In the genomic region with DNA sequence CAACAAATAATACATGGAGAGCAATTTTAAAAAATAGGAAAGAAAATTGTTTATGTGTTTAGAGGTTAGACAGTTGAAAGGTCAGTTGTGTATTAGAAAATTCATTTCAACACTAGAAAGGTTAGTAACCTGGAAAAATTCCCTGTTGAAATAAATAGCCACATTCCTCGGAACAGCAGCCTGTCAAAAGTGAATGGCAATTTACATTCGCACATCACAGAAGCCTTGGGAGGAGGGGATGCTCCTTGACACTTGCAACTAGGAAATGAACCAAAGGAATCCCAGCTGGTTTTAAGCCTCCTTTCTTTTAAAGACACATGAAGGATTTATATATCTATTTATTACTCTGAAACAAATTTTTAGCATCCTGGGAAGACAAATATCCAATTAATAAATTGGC, we compare ENCODE assay signal across 18 cellular contexts.
A peak's percentile ranks its signal among the peaks of the same experiment; 100 is the strongest.
DNase-seq lines count a peak whose midpoint lies in the region; ATAC-seq, FAIRE-seq and TF ChIP-seq lines count a peak whose summit lies in the region.
"Had no signal": no experiment of that assay in that cellular context is flagged by ENCODE, and none has a peak within 500 bp of the region (broad histone marks: within the 10 kb centered on the region; RNA-seq: fewer than 3 reads in every experiment).

No MANE protein-coding gene starts in this region.

- no peak overlapping the region for H2AK5ac ChIP-seq in H1 (ENCODE audit: low read depth, low read length)

- no peaks in the 10 kb centered on the region for H3K79me2 ChIP-seq in GM23338 (replicated peaks; ENCODE audit: insufficient read depth)
- no peaks in the 10 kb centered on the region for H3K79me2 ChIP-seq in H1 (ENCODE audit: control insufficient read depth in 1 of 2, insufficient read depth in 2 of 2, low read length in 2 of 2)

- peak; percentile 35; the same call in 2 of the 3 replicates for ATAC-seq in GM23338
- no peak for ATAC-seq in GM21390 (IDR thresholded peaks at IDR 0.05; ENCODE audit: unreplicated experiment)
- ATAC-seq: A549 had no signal

- no peak overlapping the region for H3K4me3 Mint-ChIP-seq in GM23338
- H3K4me3 Mint-ChIP-seq: CD4-positive, alpha-beta T cell had no signal

- no peak overlapping the region for H3K56ac ChIP-seq in H1 (replicated peaks; ENCODE audit: insufficient read length, low read depth, low read length)

- no peak overlapping the region for H2BK5ac ChIP-seq in H1 (ENCODE audit: low read depth, low read length)

- H3K18ac ChIP-seq in H1 (ENCODE audit: extremely low read depth, low read length) = no peak overlapping the region

- no peak overlapping the region for H4K8ac ChIP-seq in H1 (ENCODE audit: extremely low read depth, insufficient read depth, low read length)

- no peaks in the 10 kb centered on the region for H3F3A ChIP-seq in GM23338 (replicated peaks; ENCODE audit: low read depth)

- H3K79me1 ChIP-seq in H1 (ENCODE audit: low read depth, low read length) = no peaks in the 10 kb centered on the region

- H3K36me3 Mint-ChIP-seq in GM23338 (ENCODE audit: low read depth) = 0 out of 3 replicates have a peak, but pooled peaks cover 4% of the 10 kb centered on the region

- POLR2A ChIA-PET in H1 (lab: Charles Lee; ENCODE audit: partially characterized antibody) = no interaction called here

- no peak overlapping the region for H2BK20ac ChIP-seq in H1 (ENCODE audit: low read length)

- peaks cover 5% of the 10 kb centered on the region; the same call in 2 of the 3 replicates for H3K4me1 Mint-ChIP-seq in GM23338

- no peak for FAIRE-seq in H1 (lab: Jason Lieb, UNC)
- FAIRE-seq: A549 had no signal

- H3K4me3 ChIP-seq in GM23338 (no peak overlapping the region), H1 (ENCODE audit: extremely low read depth in 1 of 4, insufficient read depth in 2 of 4, low read depth in 3 of 4, low read length in 4 of 4) (no peak overlapping the region), prostate gland (no peak overlapping the region)
- H3K4me3 ChIP-seq: A549, GM23248, HAP-1 had no signal

- H3K4me2 ChIP-seq in GM23338 (no peak overlapping the region), H1 (ENCODE audit: insufficient read depth in 1 of 2, low read depth in 2 of 2, low read length in 2 of 2) (no peak overlapping the region)
- H3K4me2 ChIP-seq: A549 had no signal

- no peak overlapping the region for H3K14ac ChIP-seq in H1 (ENCODE audit: insufficient read length)

- H3K27me3 ChIP-seq in GM23338 (ENCODE audit: insufficient read depth) = no peaks in the 10 kb centered on the region
- H3K27me3 ChIP-seq in H1 (replicated peaks in 1 of 4; ENCODE audit: control insufficient read depth in 3 of 4, extremely low read depth in 1 of 4, insufficient read depth in 3 of 4, low read length in 3 of 4) = no peaks in the 10 kb centered on the region
- H3K27me3 ChIP-seq in prostate gland (replicated peaks; ENCODE audit: insufficient read depth) = no peaks in the 10 kb centered on the region

- no peak overlapping the region for H3K9ac ChIP-seq in H1 (replicated peaks in 1 of 4; ENCODE audit: extremely low read depth in 1 of 4, low read depth in 3 of 4, low read length in 3 of 4)
- H3K9ac ChIP-seq: GM23248 had no signal

- H3K27ac ChIP-seq in GM23338 (ENCODE audit: low read depth) (no peak overlapping the region), H1 (ENCODE audit: low read depth, low read length) (no peak overlapping the region), prostate gland (no peak overlapping the region)
- H3K27ac ChIP-seq: 22Rv1, A549, C4-2B, GM23248 had no signal

- H3K23ac ChIP-seq in H1 (ENCODE audit: insufficient read length) = no peak overlapping the region

- TF ChIP-seq CTCF in GM23338 (conservative IDR thresholded peaks at IDR 0.05; ENCODE audit: low read depth in 2 of 2) (no peak), H1 (IDR thresholded peaks at IDR 0.05; ENCODE audit: control extremely low read depth in 1 of 3, insufficient read depth in 1 of 3, low read depth in 1 of 3, low read length in 3 of 3) (no peak), prostate gland (IDR thresholded peaks at IDR 0.05) (no peak)

- H2BK15ac ChIP-seq in H1 (ENCODE audit: low read length) = no peak overlapping the region

- H2BK120ac ChIP-seq in H1 (replicated peaks; ENCODE audit: low read depth, low read length) = no peak overlapping the region

- H3K9me3 ChIP-seq in H1 (ENCODE audit: insufficient read depth in 2 of 2, low read depth in 1 of 2, low read length in 1 of 2) (no peaks in the 10 kb centered on the region), prostate gland (no peaks in the 10 kb centered on the region)
- H3K9me3 ChIP-seq: Caco-2, HAP-1 had no signal

- H3K4ac ChIP-seq in H1 (replicated peaks; ENCODE audit: insufficient read length, low read depth, low read length) = no peak overlapping the region

- H3K4me1 ChIP-seq in GM23338 (ENCODE audit: insufficient read depth) (peaks cover 3% of the 10 kb centered on the region; the same call in 1 of the 2 replicates), H1 (replicated peaks in 1 of 4; ENCODE audit: control insufficient read depth in 3 of 4, insufficient read depth in 4 of 4, low read length in 3 of 4) (no peaks in the 10 kb centered on the region), prostate gland (replicated peaks) (no peaks in the 10 kb centered on the region)
- H3K4me1 ChIP-seq: A549, Caco-2, HAP-1 had no signal

- H4K91ac ChIP-seq in H1 (replicated peaks; ENCODE audit: insufficient read length, low read length) = no peak overlapping the region

- H2AFZ ChIP-seq in GM23338 (no peak overlapping the region), H1 (ENCODE audit: low read length) (no peak overlapping the region)
- H2AFZ ChIP-seq: GM23248 had no signal

- no peak for TF ChIP-seq RAD21 in H1 (IDR thresholded peaks at IDR 0.05 in 1 of 2, conservative IDR thresholded peaks at IDR 0.05 in 1 of 2; ENCODE audit: low read depth in 2 of 2, low read length in 2 of 2)

- peak; percentile 49 for DNase-seq in GM23338 (ENCODE audit: low spot score)
- no peak for DNase-seq in H1 (ENCODE audit: low read depth in 1 of 2, low spot score in 2 of 2)
- DNase-seq in iPS-NIHi7 (ENCODE audit: extremely low spot score) = peak; percentile 13
- DNase-seq in pons (ENCODE audit: low spot score) = peak; percentile 24
- no peak for DNase-seq in activated CD4-positive, CD25-positive, alpha-beta regulatory T cell (lab: John Stamatoyannopoulos, UW)
- no peak for DNase-seq in prostate gland (ENCODE audit: low spot score)
- DNase-seq: AML-193; Caco-2; CD4-positive, alpha-beta T cell; DMS153; DMS79; GDM1; GM23248 had no signal

- TF ChIP-seq POLR2A in H1 (IDR thresholded peaks at IDR 0.05; ENCODE audit: control extremely low read depth in 1 of 2, low read depth in 2 of 2, low read length in 2 of 2) (no peak), prostate gland (IDR thresholded peaks at IDR 0.05) (no peak)

- CTCF ChIA-PET in H1 (lab: Charles Lee; ENCODE audit: partially characterized antibody) = no interaction called here

- H3K9me3 Mint-ChIP-seq in GM23338 = no peaks in the 10 kb centered on the region

- no peak overlapping the region for H3K27ac Mint-ChIP-seq in GM23338
- H3K27ac Mint-ChIP-seq: CD4-positive, alpha-beta T cell had no signal

- H3K36me3 ChIP-seq in GM23338 (ENCODE audit: insufficient read depth) = no peaks in the 10 kb centered on the region
- no peaks in the 10 kb centered on the region for H3K36me3 ChIP-seq in H1 (ENCODE audit: control insufficient read depth in 2 of 4, insufficient read depth in 4 of 4, low read length in 3 of 4)
- H3K36me3 ChIP-seq in prostate gland = no peaks in the 10 kb centered on the region
- H3K36me3 ChIP-seq: HAP-1 had no signal

- WGBS in H1 (ENCODE audit: extremely low coverage in 1 of 2, insufficient coverage in 1 of 2, insufficient read length in 1 of 2, insufficient replicate concordance in 2 of 2, low coverage in 1 of 2, low lambda C conversion rate in 2 of 2, missing lambda C conversion rate in 1 of 2), 2 experiments = 57% methylated on average over 2 of the region's 2 CpGs; no CpG with 5 or more reads in 1 of the 2 experiments
- 32% methylated on average over 2 of the region's 2 CpGs for WGBS in prostate gland

- no peak overlapping the region for H2BK12ac ChIP-seq in H1 (ENCODE audit: low read depth, low read length)

- H3K23me2 ChIP-seq in H1 (ENCODE audit: low read depth, low read length) = no peaks in the 10 kb centered on the region

- H3K27me3 Mint-ChIP-seq in GM23338 (ENCODE audit: insufficient read depth, low read depth, poor library complexity) = no peaks in the 10 kb centered on the region
- H3K27me3 Mint-ChIP-seq: CD4-positive, alpha-beta T cell had no signal

- no peaks in the 10 kb centered on the region for H3K9me2 ChIP-seq in GM23338 (ENCODE audit: insufficient read depth)

- H4K20me1 ChIP-seq in GM23338 (replicated peaks; ENCODE audit: insufficient read depth) = no peaks in the 10 kb centered on the region
- H4K20me1 ChIP-seq in H1 (replicated peaks in 1 of 2; ENCODE audit: control insufficient read depth in 1 of 2, insufficient read depth in 2 of 2, low read length in 2 of 2) = no peaks in the 10 kb centered on the region

- intact Hi-C loops in prostate gland (cut with DNase I) = no loop called here

- TF ChIP-seq EP300 in H1 (IDR thresholded peaks at IDR 0.05; ENCODE audit: borderline replicate concordance in 1 of 2, low read depth in 2 of 2, low read length in 2 of 2) = no peak

- H4K5ac ChIP-seq in H1 (ENCODE audit: insufficient read length, low read depth, low read length) = no peak overlapping the region

TF ChIP-seq in H1, 55 proteins besides CTCF, POLR2A, EP300 and RAD21:
- TF ChIP-seq SIN3A (conservative IDR thresholded peaks at IDR 0.05 in 1 of 2, IDR thresholded peaks at IDR 0.05 in 1 of 2; ENCODE audit: low read depth in 1 of 2, low read length in 2 of 2) (no peak), TEAD4 (IDR thresholded peaks at IDR 0.05; ENCODE audit: low read depth, low read length) (peak; percentile 52; the same call in 1 of the 2 replicates)

Comparison
In these comparisons a context has a peak if more than half of its experiments do, and no peak if none do; other contexts are left out.
1. DNase-seq: peak in GM23338 (single experiment), iPS-NIHi7 (single experiment) and pons (single experiment); none in H1 (0 of 2), activated CD4-positive, CD25-positive, alpha-beta regulatory T cell (0 of 4) and prostate gland (single experiment).